ENCODE assay signal across 18 cellular contexts in the genomic region with DNA sequence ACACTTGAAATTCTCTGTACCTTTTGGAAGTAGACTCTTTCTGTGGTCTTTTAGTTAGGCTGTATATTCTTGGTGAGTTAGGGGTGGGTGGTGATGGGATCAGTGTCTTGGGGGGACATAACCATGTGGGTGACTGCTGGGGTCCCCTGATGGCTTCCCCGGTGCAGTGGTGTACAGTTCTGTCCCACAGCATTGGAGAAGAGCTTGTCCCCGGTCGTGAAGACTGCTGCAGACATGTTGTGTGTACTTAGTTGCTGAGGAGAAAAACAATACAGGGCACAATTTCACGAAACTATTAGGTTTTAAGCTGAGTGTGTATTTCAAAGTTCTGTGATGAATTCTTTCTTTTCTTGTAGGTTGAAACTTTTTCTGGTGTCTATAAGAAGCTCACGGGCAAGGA. TPM values are rescaled to one million over a fixed set of nuclear protein-coding genes. Genes with fewer than 3 reads are reported as not detected.
"Had no signal": no experiment of that assay in that cellular context is flagged by ENCODE, and none has a peak within 500 bp of the region (broad histone marks: within the 10 kb centered on the region; RNA-seq: fewer than 3 reads in every experiment).

No MANE protein-coding gene starts in this region.

- H3K27ac Mint-ChIP-seq: activated T-helper 1 cell treated with anti-CD3 and anti-CD28 coated beads, Interleukin-12 subunit alpha, Interleukin-12 subunit beta, Interleukin-2, Interleukin-4 antibody, amounts not matched to agents 30 ng/mL and 10 ng/mL and 1 ng/mL, durations not matched to agents 14 hours and 24 hours and 36 hours; T-cell had no signal

- DNase-seq: activated CD4-positive, alpha-beta T cell treated with anti-CD3 and anti-CD28 coated beads for 1 hour; activated CD4-positive, alpha-beta T cell treated with anti-CD3 and anti-CD28 coated beads, Interleukin-2, amount 50 U/mL, for 4 hours; cortex of kidney; left ventricle myocardium inferior; mammary epithelial cell; ovary; SHP77; stimulated activated CD4-positive, alpha-beta T cell treated with anti-CD3 and anti-CD28 coated beads, Interleukin-4, amount 100 ng/mL, for 24 hours; T-cell; upper lobe of right lung had no signal

- H3K4me3 Mint-ChIP-seq: activated T-helper 1 cell treated with anti-CD3 and anti-CD28 coated beads, Interleukin-12 subunit alpha, Interleukin-12 subunit beta, Interleukin-2, Interleukin-4 antibody, amounts not matched to agents 30 ng/mL and 10 ng/mL and 1 ng/mL, durations not matched to agents 14 hours and 24 hours and 36 hours; stimulated activated effector memory CD8-positive, alpha-beta T cell treated with anti-CD3 and anti-CD28 coated beads, Interleukin-12 subunit alpha, Interleukin-12 subunit beta, amount 100 ng/mL, for 72 hours; T-cell had no signal

- H3K27me3 ChIP-seq: ovary, upper lobe of right lung had no signal

- H3K9me3 Mint-ChIP-seq: activated T-helper 1 cell treated with anti-CD3 and anti-CD28 coated beads, Interleukin-12 subunit alpha, Interleukin-12 subunit beta, Interleukin-2, Interleukin-4 antibody, amounts not matched to agents 30 ng/mL and 10 ng/mL and 1 ng/mL, durations not matched to agents 14 hours and 24 hours and 36 hours; stimulated activated effector memory CD8-positive, alpha-beta T cell treated with anti-CD3 and anti-CD28 coated beads, Interleukin-12 subunit alpha, Interleukin-12 subunit beta, amount 100 ng/mL, for 72 hours; T-cell had no signal

- H3K4me3 ChIP-seq: left ventricle myocardium inferior, ovary, SK-N-MC, smooth muscle cell, thoracic aorta, upper lobe of right lung had no signal

- H3K27me3 Mint-ChIP-seq: T-cell had no signal

- H3K4me2 ChIP-seq: smooth muscle cell had no signal

- ATAC-seq: sciatic nerve; stimulated activated effector memory CD8-positive, alpha-beta T cell treated with anti-CD3 and anti-CD28 coated beads, Interleukin-12 subunit alpha, Interleukin-12 subunit beta, amount 100 ng/mL, for 72 hours; T-cell; upper lobe of right lung had no signal

- H3K9me3 ChIP-seq: left ventricle myocardium inferior, ovary, thoracic aorta, upper lobe of right lung had no signal

- H3K36me3 ChIP-seq: ovary had no signal

- H3K27ac ChIP-seq: left ventricle myocardium inferior, ovary, thoracic aorta, upper lobe of right lung had no signal

RNA-seq across cellular contexts. Expression of a gene that starts 14.5 kb away (rescaled TPM):
- total RNA-seq: activated T-helper 1 cell treated with anti-CD3 and anti-CD28 coated beads, Interleukin-12 subunit alpha, Interleukin-12 subunit beta, Interleukin-2, Interleukin-4 antibody, amounts not matched to agents 30 ng/mL and 10 ng/mL and 1 ng/mL, durations not matched to agents 14 hours and 24 hours and 36 hours; kidney epithelial cell; mammary epithelial cell; myocyte had no signal
- polyA plus RNA-seq: mammary epithelial cell had no signal
